In the genomic region with DNA sequence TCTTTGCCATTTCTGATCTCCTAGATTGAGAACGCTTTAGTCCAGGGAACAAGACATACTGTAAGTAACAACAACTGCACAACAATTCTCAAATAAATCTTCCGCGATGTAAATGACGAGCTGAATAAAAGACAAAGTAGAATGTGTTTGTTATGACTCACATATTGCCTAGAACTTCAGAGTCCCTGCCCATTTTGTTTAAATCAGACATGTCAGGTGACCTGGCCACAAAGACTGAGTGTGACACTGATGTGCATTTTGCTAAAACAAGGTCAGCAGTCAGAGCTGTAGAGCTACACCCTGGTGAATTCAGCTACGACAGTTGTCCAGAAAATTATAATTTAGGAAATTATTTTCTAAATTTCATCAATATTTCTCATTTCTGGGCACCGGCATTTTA, we compare ENCODE assay signal across 10 cellular contexts.
A peak's percentile ranks its signal among the peaks of the same experiment; 100 is the strongest.
DNase-seq lines count a peak whose midpoint lies in the region; ATAC-seq, FAIRE-seq and TF ChIP-seq lines count a peak whose summit lies in the region.
"Had no signal": no experiment of that assay in that cellular context is flagged by ENCODE, and none has a peak within 500 bp of the region (broad histone marks: within the 10 kb centered on the region; RNA-seq: fewer than 3 reads in every experiment).

No MANE protein-coding gene starts in this region.

- in situ Hi-C loops in GM12878 (cut with MboI), result no loop called here

- TF ChIP-seq CTCF in Peyer's patch (IDR thresholded peaks at IDR 0.05), result no peak
- no peak for TF ChIP-seq CTCF in GM12878 (IDR thresholded peaks at IDR 0.05 in 2 of 3, conservative IDR thresholded peaks at IDR 0.05 in 1 of 3; ENCODE audit: control insufficient read depth in 2 of 3, extremely low read depth in 1 of 3, insufficient read depth in 1 of 3, low read depth in 3 of 3, low read length in 3 of 3)

- H3K4me3 ChIP-seq in Peyer's patch (no peak overlapping the region), GM12878 (no peak overlapping the region)
- H3K4me3 ChIP-seq: cardiac muscle cell had no signal

- H3K36me3 ChIP-seq in Peyer's patch (no peaks in the 10 kb centered on the region), GM12878 (ENCODE audit: control insufficient read depth in 2 of 2, insufficient read depth in 2 of 2, low read length in 1 of 2) (no peaks in the 10 kb centered on the region)
- H3K36me3 ChIP-seq: cardiac muscle cell had no signal

- H3K79me2 ChIP-seq in GM12878 (ENCODE audit: control insufficient read depth, insufficient read depth, low read length), result no peaks in the 10 kb centered on the region

- H3K9me3 ChIP-seq in Peyer's patch, result no peaks in the 10 kb centered on the region
- H3K9me3 ChIP-seq in GM12878 (replicated peaks; ENCODE audit: control insufficient read depth, insufficient read depth, low read length), result no peaks in the 10 kb centered on the region; the same call in 2 of the 3 replicates

- POLR2A ChIA-PET in GM12878 (lab: Charles Lee), result interaction anchor here (0.7 to 1.2 kb wide), 3 partner anchors 16 to 357 kb away, joined by 3 read pairs; partner anchors contain the start of gene CITED2

- peak overlapping the region; percentile 21 for H2AFZ ChIP-seq in GM12878 (ENCODE audit: control insufficient read depth, low read depth, low read length)

- WGBS in GM12878 (ENCODE audit: insufficient coverage, insufficient replicate concordance, low lambda C conversion rate, missing lambda C conversion rate), result under 1% methylated on average over 6 of the region's 6 CpGs

- BruUV-seq in GM12878 (replicated peaks; lab: Mats Ljungman, UMichigan), result no TSS peak

- peaks cover 0 to 28% (median 2%) of the 10 kb centered on the region in 4 donors for H3K4me1 ChIP-seq in Peyer's patch
- H3K4me1 ChIP-seq in GM12878 (ENCODE audit: control insufficient read depth, insufficient read depth, low read length), result peaks cover 9% of the 10 kb centered on the region; the same call in 1 of the 2 replicates

- DNase-seq in Peyer's patch (peak in 2 of 3 donors; percentile 38 to 68), GM12878 (ENCODE audit: low read depth, low spot score) (no peak), renal cortical epithelial cell (ENCODE audit: low read depth) (peak; percentile 61), HPDE6-E6E7 (ENCODE audit: extremely low spot score) (no peak), SHP77 treated with DMSO at 0.1 percent for 48 hours (lab: John Stamatoyannopoulos, UW) (no peak)

- RAD21 ChIA-PET in GM12878 (lab: Charles Lee; ENCODE audit: unreplicated experiment), result interaction anchor here (1.0 to 1.4 kb wide), 5 partner anchors 70 to 715 kb away, joined by 3 to 9 read pairs (median 4); partner anchors contain the start of gene CITED2

- CTCF ChIA-PET in GM12878 (lab: Yijun Ruan, JAX), result interaction anchor here (0.8 kb wide), 1 partner anchor 126 kb away, joined by 3 read pairs; no protein-coding TSS in a partner anchor

- SMC1A ChIA-PET in GM12878 (lab: Charles Lee; ENCODE audit: uncharacterized antibody, unreplicated experiment), result interaction anchor here (1.0 to 1.8 kb wide), 8 partner anchors 9 to 381 kb away, joined by 3 to 9 read pairs (median 5); partner anchors contain the start of gene CITED2

- peak; percentile 57 for ATAC-seq in GM19328 (IDR thresholded peaks at IDR 0.05; ENCODE audit: unreplicated experiment)
- peak; percentile 93 for ATAC-seq in GM12878
- ATAC-seq in GM21360 (IDR thresholded peaks at IDR 0.05; ENCODE audit: unreplicated experiment), result no peak
- ATAC-seq in GM18505 (IDR thresholded peaks at IDR 0.05; ENCODE audit: unreplicated experiment), result no peak
- ATAC-seq: left lobe of liver had no signal

- H3K27me3 ChIP-seq in Peyer's patch, result no peaks in the 10 kb centered on the region
- no peaks in the 10 kb centered on the region for H3K27me3 ChIP-seq in GM12878 (replicated peaks in 1 of 2; ENCODE audit: control insufficient read depth in 2 of 2, insufficient read depth in 2 of 2, low read length in 1 of 2)
- H3K27me3 ChIP-seq: cardiac muscle cell had no signal

- no peak overlapping the region for H3K4me2 ChIP-seq in GM12878 (ENCODE audit: control insufficient read depth, insufficient read depth)

- FAIRE-seq in GM12878 (lab: Jason Lieb, UNC), result no peak

- no peak for TF ChIP-seq POLR2A in Peyer's patch (IDR thresholded peaks at IDR 0.05)
- TF ChIP-seq POLR2A in GM12878 (IDR thresholded peaks at IDR 0.05; ENCODE audit: low read depth, low read length), result no peak
- TF ChIP-seq POLR2A in GM18505 (IDR thresholded peaks at IDR 0.05; ENCODE audit: borderline replicate concordance, extremely low read depth, insufficient read depth, insufficient read length), result no peak

- no peaks in the 10 kb centered on the region for H4K20me1 ChIP-seq in GM12878 (ENCODE audit: control insufficient read depth, insufficient read depth)

- intact Hi-C loops in GM12878 (cut with micrococcal nuclease; ENCODE audit: unreplicated experiment), result no loop called here

- no peak overlapping the region for H3K9ac ChIP-seq in GM12878 (ENCODE audit: control insufficient read depth, insufficient read depth, low read length)

- H3K27ac ChIP-seq in Peyer's patch (peak overlapping the region; percentile 1 to 48 (median 30)), GM12878 (ENCODE audit: control insufficient read depth, insufficient read depth) (no peak overlapping the region; the same call in 1 of the 2 replicates)
- H3K27ac ChIP-seq: cardiac muscle cell had no signal

- TF ChIP-seq RAD21 in GM12878 (IDR thresholded peaks at IDR 0.05; ENCODE audit: insufficient read depth, low read depth, low read length), result no peak

- no peak; a peak in 1 of 4 replicates for TF ChIP-seq EP300 in GM12878 (IDR thresholded peaks at IDR 0.05; ENCODE audit: borderline replicate concordance in 1 of 2, control insufficient read depth in 1 of 2, low read depth in 2 of 2, low read length in 2 of 2)

TF ChIP-seq in GM12878, 131 proteins besides CTCF, POLR2A, EP300 and RAD21:
- TF ChIP-seq RAD51 (IDR thresholded peaks at IDR 0.05) (peak; percentile 81; the same call in 1 of the 2 replicates), CEBPZ (IDR thresholded peaks at IDR 0.05; ENCODE audit: low read depth, low read length) (no peak), BHLHE40 (IDR thresholded peaks at IDR 0.05; ENCODE audit: borderline replicate concordance in 1 of 2, low read depth in 2 of 2, low read length in 1 of 2) (peak in 1 of 2 experiments; percentile 32; a peak in 1 of 4 replicates)
- TF ChIP-seq, protein P1, sequence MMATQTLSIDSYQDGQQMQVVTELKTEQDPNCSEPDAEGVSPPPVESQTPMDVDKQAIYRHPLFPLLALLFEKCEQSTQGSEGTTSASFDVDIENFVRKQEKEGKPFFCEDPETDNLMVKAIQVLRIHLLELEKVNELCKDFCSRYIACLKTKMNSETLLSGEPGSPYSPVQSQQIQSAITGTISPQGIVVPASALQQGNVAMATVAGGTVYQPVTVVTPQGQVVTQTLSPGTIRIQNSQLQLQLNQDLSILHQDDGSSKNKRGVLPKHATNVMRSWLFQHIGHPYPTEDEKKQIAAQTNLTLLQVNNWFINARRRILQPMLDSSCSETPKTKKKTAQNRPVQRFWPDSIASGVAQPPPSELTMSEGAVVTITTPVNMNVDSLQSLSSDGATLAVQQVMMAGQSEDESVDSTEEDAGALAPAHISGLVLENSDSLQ (IDR thresholded peaks at IDR 0.05), result 0 out of 2 replicates have a peak, but pooled peaks have one; percentile 21
TF ChIP-seq in GM12878: peak in this region for 3.

Comparison
In these comparisons a context has a peak if more than half of its experiments do, and no peak if none do; other contexts are left out.
1. ATAC-seq: peak in GM19328 (single experiment) and GM12878 (single experiment); none in GM21360 (single experiment) and GM18505 (single experiment).
2. DNase-seq: peak in Peyer's patch (2 of 3) and renal cortical epithelial cell (single experiment); none in GM12878 (single experiment), HPDE6-E6E7 (single experiment) and SHP77 treated with DMSO at 0.1 percent for 48 hours (single experiment).